In the genomic region with DNA sequence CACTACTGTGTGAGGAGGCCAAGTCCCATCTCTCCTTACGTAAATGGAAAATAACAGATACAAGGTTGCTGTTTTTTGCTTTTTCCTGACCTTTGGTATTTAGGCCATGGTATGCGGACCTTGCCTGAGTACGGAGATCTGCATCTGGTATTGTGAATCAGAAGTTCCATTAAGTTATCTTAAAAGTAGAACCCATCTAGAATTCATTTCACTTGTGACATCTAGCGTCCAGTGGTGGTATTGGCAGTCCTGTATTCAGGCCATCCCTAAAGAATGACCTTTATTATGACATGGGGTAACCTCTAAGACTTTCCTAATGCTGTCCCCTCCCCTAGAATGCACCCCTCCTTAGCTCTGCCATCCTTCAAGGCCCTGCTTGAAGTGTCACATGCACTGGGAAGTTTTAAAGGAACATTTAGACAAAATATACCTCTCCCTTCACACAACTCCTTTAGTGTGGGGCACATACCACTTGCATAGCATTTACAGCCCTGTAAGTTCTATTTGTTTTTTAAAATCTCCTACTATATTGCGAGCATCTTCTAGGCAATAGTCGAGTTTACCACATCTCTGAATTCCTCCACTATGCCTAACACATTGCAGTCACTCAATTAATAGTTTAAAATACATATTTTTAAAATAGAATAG, we compare ENCODE assay signal across 8 cellular contexts. TPM values are rescaled to one million over a fixed set of nuclear protein-coding genes. Genes with fewer than 3 reads are reported as not detected.
DNase-seq lines count a peak whose midpoint lies in the region; ATAC-seq and TF ChIP-seq lines count a peak whose summit lies in the region.

No MANE protein-coding gene starts in this region.

- DNase-seq in SIG-M5 treated with dmso at 0.1 percent for 504 hours (lab: John Stamatoyannopoulos, UW; ENCODE audit: unreplicated experiment) (peak; percentile 73), SIG-M5 (lab: John Stamatoyannopoulos, UW) (no peak), NCI-H226 (peak; percentile 21), mesothelial cell of epicardium (ENCODE audit: low spot score in 2 of 2, unreplicated experiment in 2 of 2) (peak in 1 of 2 experiments; percentile 56)
- peak; percentile 71 for DNase-seq in activated CD4-positive, alpha-beta T cell treated with anti-CD3 and anti-CD28 coated beads, Interleukin-2, amount 10 ng/mL, durations not matched to agents 7 days and 5 days
- DNase-seq in effector CD8-positive, alpha-beta T cell (lab: John Stamatoyannopoulos, UW), result peak; percentile 4
- peak; percentile 35 for DNase-seq in stimulated activated CD8-positive, alpha-beta memory T cell treated with anti-CD3 and anti-CD28 coated beads, Interleukin-7, amount 100 ng/mL, for 24 hours (ENCODE audit: low read depth)

- peaks cover 11% of the 10 kb centered on the region for H3K36me3 Mint-ChIP-seq in activated CD4-positive, alpha-beta T cell treated with anti-CD3 and anti-CD28 coated beads, Interleukin-2, amount 10 ng/mL, durations not matched to agents 7 days and 5 days (ENCODE audit: low read depth)
- no peaks in the 10 kb centered on the region for H3K36me3 Mint-ChIP-seq in mesothelial cell of epicardium

- no peak overlapping the region for H3K27ac Mint-ChIP-seq in activated CD4-positive, alpha-beta T cell treated with anti-CD3 and anti-CD28 coated beads, Interleukin-2, amount 10 ng/mL, durations not matched to agents 7 days and 5 days
- H3K27ac Mint-ChIP-seq in mesothelial cell of epicardium, result no peak overlapping the region

- ATAC-seq in HG02759 (IDR thresholded peaks at IDR 0.05; ENCODE audit: unreplicated experiment), result peak; percentile 37

- POLR2A ChIA-PET in activated CD4-positive, alpha-beta T cell treated with anti-CD3 and anti-CD28 coated beads, Interleukin-2, amount 10 ng/mL, durations not matched to agents 7 days and 5 days (lab: Charles Lee), result no interaction called here

- peaks cover 14% of the 10 kb centered on the region for H3K27me3 Mint-ChIP-seq in activated CD4-positive, alpha-beta T cell treated with anti-CD3 and anti-CD28 coated beads, Interleukin-2, amount 10 ng/mL, durations not matched to agents 7 days and 5 days
- peaks cover 36% of the 10 kb centered on the region for H3K27me3 Mint-ChIP-seq in mesothelial cell of epicardium (ENCODE audit: low read depth)

- no peak overlapping the region for H3K4me3 Mint-ChIP-seq in activated CD4-positive, alpha-beta T cell treated with anti-CD3 and anti-CD28 coated beads, Interleukin-2, amount 10 ng/mL, durations not matched to agents 7 days and 5 days
- H3K4me3 Mint-ChIP-seq in mesothelial cell of epicardium, result peak overlapping the region; percentile 38

- CTCF ChIA-PET in activated CD4-positive, alpha-beta T cell treated with anti-CD3 and anti-CD28 coated beads, Interleukin-2, amount 10 ng/mL, durations not matched to agents 7 days and 5 days (lab: Charles Lee), result interaction anchor here (1.1 to 1.3 kb wide), 2 partner anchors 12 kb away, joined by 3 read pairs; no protein-coding TSS in a partner anchor

- no peaks in the 10 kb centered on the region for H3K9me3 Mint-ChIP-seq in activated CD4-positive, alpha-beta T cell treated with anti-CD3 and anti-CD28 coated beads, Interleukin-2, amount 10 ng/mL, durations not matched to agents 7 days and 5 days
- no peaks in the 10 kb centered on the region for H3K9me3 Mint-ChIP-seq in mesothelial cell of epicardium

- peaks cover 35% of the 10 kb centered on the region for H3K4me1 Mint-ChIP-seq in activated CD4-positive, alpha-beta T cell treated with anti-CD3 and anti-CD28 coated beads, Interleukin-2, amount 10 ng/mL, durations not matched to agents 7 days and 5 days
- peaks cover 29% of the 10 kb centered on the region for H3K4me1 Mint-ChIP-seq in mesothelial cell of epicardium

- TF ChIP-seq CTCF in mesothelial cell of epicardium (IDR thresholded peaks at IDR 0.05; ENCODE audit: unreplicated experiment), result peak; percentile 73

RNA-seq across cellular contexts. Expression of gene SPDL1, which starts 1.9 kb away (rescaled TPM):
- total RNA-seq in activated CD4-positive, alpha-beta T cell treated with anti-CD3 and anti-CD28 coated beads, Interleukin-2, amount 10 ng/mL, durations not matched to agents 7 days and 5 days, result 10 to 100 TPM; 45.7 to 60.0 TPM
- 22.5 to 23.0 TPM (median 22.6 TPM) in 3 replicates for total RNA-seq in mesothelial cell of epicardium

RNA-seq across cellular contexts. Expression of gene DOCK2, which starts 55.4 kb away (rescaled TPM):
- 100 to 1,000 TPM; 270 to 300 TPM for total RNA-seq in activated CD4-positive, alpha-beta T cell treated with anti-CD3 and anti-CD28 coated beads, Interleukin-2, amount 10 ng/mL, durations not matched to agents 7 days and 5 days
- 0.16 to 0.25 TPM (median 0.18 TPM) in 3 replicates for total RNA-seq in mesothelial cell of epicardium

Comparison
In these comparisons a context has a peak if more than half of its experiments do, and no peak if none do; other contexts are left out.
1. RNA of gene DOCK2, which starts 55.4 kb away (total RNA-seq): 270 to 300 TPM in activated CD4-positive, alpha-beta T cell treated with anti-CD3 and anti-CD28 coated beads, Interleukin-2, amount 10 ng/mL, durations not matched to agents 7 days and 5 days; 0.16 to 0.25 TPM in mesothelial cell of epicardium; every median in the first group is over 100 times any median in the second.